In genomic region chr13:41229356-41229755, GRCh38 we compare ENCODE assay signal across 25 cellular contexts.
"Had no signal": no experiment of that assay in that cellular context is flagged by ENCODE, and none has a peak within 500 bp of the region (broad histone marks: within the 10 kb centered on the region; RNA-seq: fewer than 3 reads in every experiment).

No MANE protein-coding gene starts in this region.

- H3K27ac ChIP-seq: colonic mucosa, epithelial cell of prostate, esophagus squamous epithelium, gastrocnemius medialis, heart right ventricle, left lung, lower lobe of right lung had no signal

- FAIRE-seq: endometrium, islet of Langerhans had no signal

- H3K9me3 ChIP-seq: colonic mucosa, esophagus squamous epithelium, gastrocnemius medialis, left lung, lower lobe of right lung, mucosa of descending colon had no signal

- H3K27me3 ChIP-seq: colonic mucosa, esophagus squamous epithelium, gastrocnemius medialis, heart right ventricle, left lung had no signal

- H3K4me3 ChIP-seq: colonic mucosa, esophagus squamous epithelium, gastrocnemius medialis, heart right ventricle, left lung, lower lobe of right lung, mucosa of descending colon had no signal

- ATAC-seq: effector memory CD8-positive, alpha-beta T cell; esophagus mucosa; gastrocnemius medialis; heart right ventricle; left cardiac atrium; left lung; left ventricle myocardium superior; lower lobe of right lung; mucosa of descending colon had no signal

- DNase-seq: colonic mucosa; cortex of kidney; effector CD8-positive, alpha-beta T cell; effector memory CD8-positive, alpha-beta T cell; endodermal cell; erythroblast; esophagus squamous epithelium; foreskin fibroblast; foreskin melanocyte; gastrocnemius medialis; glutamatergic neuron; head of caudate nucleus; heart right ventricle; hippocampal formation; left cardiac atrium; left lung; left ventricle myocardium superior; lower lobe of right lung; mesenchymal stem cell; mucosa of descending colon; naive B cell had no signal

- H3K36me3 ChIP-seq: colonic mucosa had no signal

- H3K4me1 ChIP-seq: colonic mucosa, gastrocnemius medialis, heart right ventricle, lower lobe of right lung had no signal
